In genomic region chr2:16718551-16719404, GRCh38 we compare ENCODE assay signal across 17 cellular contexts. TPM values are rescaled to one million over a fixed set of nuclear protein-coding genes. Genes with fewer than 3 reads are reported as not detected.
DNase-seq lines count a peak whose midpoint lies in the region; ATAC-seq, FAIRE-seq and TF ChIP-seq lines count a peak whose summit lies in the region.
"Had no signal": no experiment of that assay in that cellular context is flagged by ENCODE, and none has a peak within 500 bp of the region (broad histone marks: within the 10 kb centered on the region; RNA-seq: fewer than 3 reads in every experiment).

No MANE protein-coding gene starts in this region.

- H3F3A ChIP-seq in MM.1S (ENCODE audit: insufficient read depth, low read length), result no peaks in the 10 kb centered on the region
- H3F3A ChIP-seq in neural cell (ENCODE audit: insufficient read depth, low read length, poor library complexity, severe bottlenecking), result no peaks in the 10 kb centered on the region

- POLR2A ChIA-PET in CD8-positive, alpha-beta T cell (lab: Charles Lee), result interaction anchor here (0.7 kb wide), 1 partner anchor 172 kb away, joined by 3 read pairs; no protein-coding TSS in a partner anchor

- TF ChIP-seq POLR2A in erythroblast (IDR thresholded peaks at IDR 0.05; ENCODE audit: low read length), result no peak

- no peaks in the 10 kb centered on the region for H4K20me1 ChIP-seq in MM.1S (ENCODE audit: insufficient read depth, low read length)
- no peaks in the 10 kb centered on the region for H4K20me1 ChIP-seq in neural cell (ENCODE audit: insufficient read depth)
- H4K20me1 ChIP-seq: BLaER1 had no signal

- H3K9me3 ChIP-seq in MM.1S (replicated peaks; ENCODE audit: insufficient read depth, low read length), result no peaks in the 10 kb centered on the region
- no peaks in the 10 kb centered on the region for H3K9me3 ChIP-seq in neural cell (ENCODE audit: low read length)
- H3K9me3 ChIP-seq in CD8-positive, alpha-beta T cell (ENCODE audit: low read length), result no peaks in the 10 kb centered on the region
- H3K9me3 ChIP-seq: BLaER1, SK-N-SH had no signal

- no peak overlapping the region for H3K4me3 ChIP-seq in MM.1S (ENCODE audit: low read length)
- H3K4me3 ChIP-seq in neural cell (ENCODE audit: low read length), result no peak overlapping the region
- H3K4me3 ChIP-seq in CD8-positive, alpha-beta T cell (ENCODE audit: low read depth, low read length), result no peak overlapping the region
- H3K4me3 ChIP-seq: BLaER1, PC-9 had no signal

- H3K79me2 ChIP-seq in MM.1S (ENCODE audit: low read length) (no peaks in the 10 kb centered on the region), neural cell (replicated peaks; ENCODE audit: insufficient read depth, low read length) (no peaks in the 10 kb centered on the region)

- H3K36me3 Mint-ChIP-seq in CD8-positive, alpha-beta T cell, result no peaks in the 10 kb centered on the region

- intact Hi-C loops in CD8-positive, alpha-beta T cell (cut with DNase I, micrococcal nuclease), result no loop called here

- no peak for ATAC-seq in CD8-positive, alpha-beta T cell
- ATAC-seq in GM18498 (IDR thresholded peaks at IDR 0.05; ENCODE audit: unreplicated experiment), result no peak
- ATAC-seq in HG03469 (IDR thresholded peaks at IDR 0.05; ENCODE audit: unreplicated experiment), result no peak

- no peak overlapping the region for H3K9ac ChIP-seq in MM.1S (ENCODE audit: low read length)
- H3K9ac ChIP-seq in neural cell (ENCODE audit: low read length), result no peak overlapping the region
- H3K9ac ChIP-seq: BLaER1, SK-N-SH had no signal

- H3K27ac ChIP-seq in MM.1S (ENCODE audit: low read length) (peak overlapping the region; percentile 9; the same call in 1 of the 2 replicates), neural cell (ENCODE audit: low read length) (peak overlapping the region; percentile 19)
- H3K27ac ChIP-seq in CD8-positive, alpha-beta T cell (ENCODE audit: low read depth, low read length), result no peak overlapping the region
- H3K27ac ChIP-seq: BLaER1, PC-9 had no signal

- H3K4me2 ChIP-seq in MM.1S (ENCODE audit: low read depth, low read length) (peak overlapping the region; percentile 13; the same call in 1 of the 2 replicates), neural cell (ENCODE audit: low read length) (no peak overlapping the region)
- H3K4me2 ChIP-seq: BLaER1, PC-9, SK-N-SH had no signal

- H3K27me3 ChIP-seq in MM.1S (replicated peaks; ENCODE audit: insufficient read depth, low read length) (no peaks in the 10 kb centered on the region), neural cell (ENCODE audit: insufficient read depth, low read depth, low read length) (no peaks in the 10 kb centered on the region)
- no peaks in the 10 kb centered on the region for H3K27me3 ChIP-seq in CD8-positive, alpha-beta T cell (ENCODE audit: insufficient read depth, low read length)
- H3K27me3 ChIP-seq: BLaER1 had no signal

- H3K9me2 ChIP-seq in MM.1S (replicated peaks; ENCODE audit: insufficient read depth, low read length), result no peaks in the 10 kb centered on the region
- H3K9me2 ChIP-seq in neural cell (ENCODE audit: insufficient read depth, low read length), result no peaks in the 10 kb centered on the region
- H3K9me2 ChIP-seq: SK-N-SH had no signal

- TF ChIP-seq RAD21 in neural cell (conservative IDR thresholded peaks at IDR 0.05), result no peak

- no peaks in the 10 kb centered on the region for H3K9me3 Mint-ChIP-seq in CD8-positive, alpha-beta T cell

- DNase-seq in Ammon's horn (ENCODE audit: low spot score) (peak; percentile 67), MM.1S (no peak), erythroblast (lab: John Stamatoyannopoulos, UW) (peak; percentile 33 to 43), HTR-8/SVneo (ENCODE audit: insufficient read length, low spot score) (no peak)
- DNase-seq in CD8-positive, alpha-beta T cell, result no peak
- DNase-seq: HCEC 1CT, NCI-H1048, NCI-H146, NCI-H446, PC-9, SK-N-SH had no signal

- H3K36me3 ChIP-seq in MM.1S (replicated peaks; ENCODE audit: insufficient read depth, low read length) (no peaks in the 10 kb centered on the region), neural cell (ENCODE audit: insufficient read depth, low read length) (no peaks in the 10 kb centered on the region)
- no peaks in the 10 kb centered on the region for H3K36me3 ChIP-seq in CD8-positive, alpha-beta T cell (ENCODE audit: insufficient read depth, low read length)
- H3K36me3 ChIP-seq: BLaER1 had no signal

- no peak overlapping the region for H2AFZ ChIP-seq in MM.1S (ENCODE audit: low read length)
- no peak overlapping the region for H2AFZ ChIP-seq in neural cell (ENCODE audit: low read depth, low read length)
- H2AFZ ChIP-seq: PC-9 had no signal

- CTCF ChIA-PET in CD8-positive, alpha-beta T cell (lab: Charles Lee), result no interaction called here

- no peak for FAIRE-seq in HTR-8/SVneo (lab: Jason Lieb, UNC)
- FAIRE-seq: GM19239 had no signal

- H3K4me3 Mint-ChIP-seq in CD8-positive, alpha-beta T cell, result no peak overlapping the region

- no peaks in the 10 kb centered on the region for H3K4me1 Mint-ChIP-seq in CD8-positive, alpha-beta T cell (ENCODE audit: low read depth)

- TF ChIP-seq EP300 in neural cell (conservative IDR thresholded peaks at IDR 0.05; ENCODE audit: poor library complexity, severe bottlenecking), result peak; percentile 24

- no peak overlapping the region for H3K27ac Mint-ChIP-seq in CD8-positive, alpha-beta T cell

- peaks cover 2% of the 10 kb centered on the region for H3K27me3 Mint-ChIP-seq in CD8-positive, alpha-beta T cell (ENCODE audit: low read depth)

- TF ChIP-seq CTCF in MM.1S (IDR thresholded peaks at IDR 0.05; ENCODE audit: low read length), result no peak
- no peak for TF ChIP-seq CTCF in neural cell (IDR thresholded peaks at IDR 0.05; ENCODE audit: poor library complexity, severe bottlenecking)
- no peak for TF ChIP-seq CTCF in CD8-positive, alpha-beta T cell (IDR thresholded peaks at IDR 0.05)

- H3K4me1 ChIP-seq in MM.1S (ENCODE audit: low read length), result peaks cover 12% of the 10 kb centered on the region
- no peaks in the 10 kb centered on the region for H3K4me1 ChIP-seq in CD8-positive, alpha-beta T cell (ENCODE audit: insufficient read depth, low read length)
- H3K4me1 ChIP-seq: BLaER1 had no signal

TF ChIP-seq in neural cell, 6 proteins besides CTCF, POLR2A, EP300 and RAD21:
- TF ChIP-seq EZH2 (IDR thresholded peaks at IDR 0.05; ENCODE audit: borderline replicate concordance, insufficient read depth, low read length, poor library complexity, severe bottlenecking), result no peak
- no peak for TF ChIP-seq SMC3 (conservative IDR thresholded peaks at IDR 0.05; ENCODE audit: poor library complexity)
- TF ChIP-seq TAF1 (IDR thresholded peaks at IDR 0.05; ENCODE audit: low read depth), result no peak
- TF ChIP-seq MXI1 (conservative IDR thresholded peaks at IDR 0.05; ENCODE audit: poor library complexity, severe bottlenecking), result no peak
- TF ChIP-seq, protein P1, sequence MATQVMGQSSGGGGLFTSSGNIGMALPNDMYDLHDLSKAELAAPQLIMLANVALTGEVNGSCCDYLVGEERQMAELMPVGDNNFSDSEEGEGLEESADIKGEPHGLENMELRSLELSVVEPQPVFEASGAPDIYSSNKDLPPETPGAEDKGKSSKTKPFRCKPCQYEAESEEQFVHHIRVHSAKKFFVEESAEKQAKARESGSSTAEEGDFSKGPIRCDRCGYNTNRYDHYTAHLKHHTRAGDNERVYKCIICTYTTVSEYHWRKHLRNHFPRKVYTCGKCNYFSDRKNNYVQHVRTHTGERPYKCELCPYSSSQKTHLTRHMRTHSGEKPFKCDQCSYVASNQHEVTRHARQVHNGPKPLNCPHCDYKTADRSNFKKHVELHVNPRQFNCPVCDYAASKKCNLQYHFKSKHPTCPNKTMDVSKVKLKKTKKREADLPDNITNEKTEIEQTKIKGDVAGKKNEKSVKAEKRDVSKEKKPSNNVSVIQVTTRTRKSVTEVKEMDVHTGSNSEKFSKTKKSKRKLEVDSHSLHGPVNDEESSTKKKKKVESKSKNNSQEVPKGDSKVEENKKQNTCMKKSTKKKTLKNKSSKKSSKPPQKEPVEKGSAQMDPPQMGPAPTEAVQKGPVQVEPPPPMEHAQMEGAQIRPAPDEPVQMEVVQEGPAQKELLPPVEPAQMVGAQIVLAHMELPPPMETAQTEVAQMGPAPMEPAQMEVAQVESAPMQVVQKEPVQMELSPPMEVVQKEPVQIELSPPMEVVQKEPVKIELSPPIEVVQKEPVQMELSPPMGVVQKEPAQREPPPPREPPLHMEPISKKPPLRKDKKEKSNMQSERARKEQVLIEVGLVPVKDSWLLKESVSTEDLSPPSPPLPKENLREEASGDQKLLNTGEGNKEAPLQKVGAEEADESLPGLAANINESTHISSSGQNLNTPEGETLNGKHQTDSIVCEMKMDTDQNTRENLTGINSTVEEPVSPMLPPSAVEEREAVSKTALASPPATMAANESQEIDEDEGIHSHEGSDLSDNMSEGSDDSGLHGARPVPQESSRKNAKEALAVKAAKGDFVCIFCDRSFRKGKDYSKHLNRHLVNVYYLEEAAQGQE (IDR thresholded peaks at IDR 0.05; ENCODE audit: borderline replicate concordance), result no peak
- TF ChIP-seq POLR2AphosphoS5 (IDR thresholded peaks at IDR 0.05), result no peak

RNA-seq across cellular contexts. Expression of gene CYRIA, which starts 53.1 kb away (rescaled TPM):
- 64.0 and 67.0 TPM in 2 replicates for polyA plus RNA-seq in neural cell
- 93.7 and 108 TPM in 2 replicates for polyA minus RNA-seq in neural cell
- 1 to 10 TPM; 2.0 to 2.6 TPM for total RNA-seq in CD8-positive, alpha-beta T cell
- total RNA-seq: HT-29 had no signal

Comparison
In these comparisons a context has a peak if more than half of its experiments do, and no peak if none do; other contexts are left out.
1. DNase-seq: peak in Ammon's horn (single experiment) and erythroblast (2 of 2); none in MM.1S (single experiment), CD8-positive, alpha-beta T cell (0 of 7) and HTR-8/SVneo (single experiment).